ENCODE assay signal across 8 cellular contexts in the genomic region with DNA sequence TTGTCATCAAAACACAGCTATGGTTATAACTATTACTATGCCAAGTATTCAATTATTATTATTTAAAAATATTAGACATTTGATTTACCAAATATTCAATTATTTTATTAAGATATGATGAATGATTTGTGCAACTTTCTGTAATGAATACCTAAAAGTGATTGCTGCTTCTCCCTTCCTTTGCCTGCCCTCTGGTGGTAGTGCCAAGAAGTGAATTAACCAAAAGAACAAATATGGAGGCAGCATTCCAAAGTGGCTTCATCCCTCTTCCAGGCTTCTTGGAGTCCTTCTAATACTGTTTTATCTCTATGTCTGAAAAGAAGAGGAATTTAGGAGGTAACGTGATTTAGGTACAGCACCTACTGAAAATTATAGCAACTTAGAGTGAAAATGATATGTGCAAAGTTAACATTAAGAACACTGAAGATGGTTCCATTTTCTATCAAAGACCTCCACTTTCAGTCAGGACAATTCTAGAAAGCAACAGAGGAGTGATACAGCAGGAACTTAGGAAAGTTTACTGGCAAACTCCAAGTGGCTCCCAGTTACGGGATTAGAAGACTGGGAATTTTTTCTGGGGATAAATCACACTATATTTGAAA.
DNase-seq lines count a peak whose midpoint lies in the region; ATAC-seq and FAIRE-seq lines count a peak whose summit lies in the region.

No MANE protein-coding gene starts in this region.

- no peak for ATAC-seq in HG03159 (IDR thresholded peaks at IDR 0.05; ENCODE audit: unreplicated experiment)

- peak; percentile 2 for DNase-seq in SIG-M5 treated with dmso at 0.1 percent for 504 hours (lab: John Stamatoyannopoulos, UW; ENCODE audit: unreplicated experiment)
- no peak for DNase-seq in SIG-M5 (lab: John Stamatoyannopoulos, UW)
- peak; percentile 24 to 68 for DNase-seq in Kasumi-1 (lab: John Stamatoyannopoulos, UW)
- DNase-seq in amniotic epithelial cell (ENCODE audit: low read depth) = peak; percentile 11
- DNase-seq in kidney tubule cell (ENCODE audit: low spot score) = peak; percentile 34
- no peak for DNase-seq in DMS79 (lab: John Stamatoyannopoulos, UW)
- no peak for DNase-seq in HTR-8/SVneo (ENCODE audit: insufficient read length, low spot score)

- no peak for FAIRE-seq in HTR-8/SVneo (lab: Jason Lieb, UNC)

Comparison
In these comparisons a context has a peak if more than half of its experiments do, and no peak if none do; other contexts are left out.
1. DNase-seq: peak in SIG-M5 treated with dmso at 0.1 percent for 504 hours (single experiment), Kasumi-1 (2 of 2), amniotic epithelial cell (single experiment) and kidney tubule cell (single experiment); none in SIG-M5 (single experiment), DMS79 (single experiment) and HTR-8/SVneo (single experiment).